9 cellular contexts compared by ENCODE assay signal in genomic region chr4:2259541-2260267, GRCh38. TPM values are rescaled to one million over a fixed set of nuclear protein-coding genes. Genes with fewer than 3 reads are reported as not detected.
DNase-seq lines count a peak whose midpoint lies in the region; ATAC-seq and TF ChIP-seq lines count a peak whose summit lies in the region.
"Had no signal": no experiment of that assay in that cellular context is flagged by ENCODE, and none has a peak within 500 bp of the region (broad histone marks: within the 10 kb centered on the region; RNA-seq: fewer than 3 reads in every experiment).

No MANE protein-coding gene starts in this region.

- no peaks in the 10 kb centered on the region for H4K20me1 ChIP-seq in GM23248 (ENCODE audit: insufficient read depth)

- no peaks in the 10 kb centered on the region for H3K27me3 Mint-ChIP-seq in activated T-helper 2 cell treated with anti-CD3 and anti-CD28 coated beads, Interferon-gamma antibody, Interleukin-2, Interleukin-4, amounts not matched to agents 10 μg/mL and 5 μg/mL and 100 μg/mL, durations not matched to agents 14 hours and 24 hours and 36 hours (ENCODE audit: low read depth)

- ATAC-seq in left cardiac atrium, result no peak
- ATAC-seq in psoas muscle, result no peak
- no peak for ATAC-seq in GM21526 (IDR thresholded peaks at IDR 0.05; ENCODE audit: low FRiP score, unreplicated experiment)
- no peak for ATAC-seq in GM19455 (IDR thresholded peaks at IDR 0.05; ENCODE audit: unreplicated experiment)

- no peak overlapping the region for H2AFZ ChIP-seq in GM23248

- H3K36me3 Mint-ChIP-seq in activated T-helper 2 cell treated with anti-CD3 and anti-CD28 coated beads, Interferon-gamma antibody, Interleukin-2, Interleukin-4, amounts not matched to agents 10 μg/mL and 5 μg/mL and 100 μg/mL, durations not matched to agents 14 hours and 24 hours and 36 hours (ENCODE audit: low read depth), result no peaks in the 10 kb centered on the region

- H3K4me1 ChIP-seq in GM23248 (ENCODE audit: insufficient read depth) (0 out of 2 replicates have a peak, but pooled peaks cover 8% of the 10 kb centered on the region), psoas muscle (peaks cover 63% of the 10 kb centered on the region)

- peak overlapping the region; percentile 99 for H3K9ac ChIP-seq in GM23248

- H3K9me2 ChIP-seq in GM23248 (ENCODE audit: insufficient read depth), result no peaks in the 10 kb centered on the region

- no peaks in the 10 kb centered on the region for H3F3A ChIP-seq in GM23248 (ENCODE audit: insufficient read depth)

- H3K27ac Mint-ChIP-seq in activated T-helper 2 cell treated with anti-CD3 and anti-CD28 coated beads, Interferon-gamma antibody, Interleukin-2, Interleukin-4, amounts not matched to agents 10 μg/mL and 5 μg/mL and 100 μg/mL, durations not matched to agents 14 hours and 24 hours and 36 hours, result no peak overlapping the region

- 68 to 78% methylated on average over 9 to 14 of the region's 14 CpGs for WGBS in GM23248 (ENCODE audit: low coverage in 1 of 2, low lambda C conversion rate in 2 of 2, missing lambda C conversion rate in 2 of 2), 2 experiments
- WGBS in psoas muscle, 3 donors, result 66 to 80% (median 71%) methylated on average over 12 to 14 of the region's 14 CpGs

- intact Hi-C loops in activated T-helper 2 cell treated with anti-CD3 and anti-CD28 coated beads, Interferon-gamma antibody, Interleukin-2, Interleukin-4, amounts not matched to agents 10 μg/mL and 5 μg/mL and 100 μg/mL, durations not matched to agents 14 hours and 24 hours and 36 hours (cut with micrococcal nuclease), result loop anchor here (5.0 kb wide), 2 partner anchors 678 to 1033 kb away; partner anchors contain the start of gene RGS12
- intact Hi-C loops in left cardiac atrium (cut with DNase I) (loop anchor here in 1 of 2 donors (10.0 kb wide), 1 partner anchor 155 kb away; the partner anchor contains the start of genes CFAP99 and ZFYVE28), psoas muscle (cut with DNase I) (loop anchor here in 1 of 2 donors (2.0 kb wide), 1 partner anchor 17 kb away; the partner anchor contains the start of genes HAUS3 and POLN)

- H3K9me3 ChIP-seq in GM23248 (ENCODE audit: low read depth) (no peaks in the 10 kb centered on the region), psoas muscle (no peaks in the 10 kb centered on the region)

- H3K4me3 ChIP-seq in GM23248, result peak overlapping the region; percentile 99
- peak overlapping the region; percentile 99 for H3K4me3 ChIP-seq in psoas muscle

- H3K79me2 ChIP-seq in GM23248 (ENCODE audit: insufficient read depth), result peaks cover 61% of the 10 kb centered on the region

- peak overlapping the region; percentile 21 for H3K4me3 Mint-ChIP-seq in activated T-helper 2 cell treated with anti-CD3 and anti-CD28 coated beads, Interferon-gamma antibody, Interleukin-2, Interleukin-4, amounts not matched to agents 10 μg/mL and 5 μg/mL and 100 μg/mL, durations not matched to agents 14 hours and 24 hours and 36 hours (ENCODE audit: low read depth)

- H3K27ac ChIP-seq in GM23248 (no peak overlapping the region), psoas muscle (peak overlapping the region; percentile 94)

- peak overlapping the region; percentile 89 for H3K4me2 ChIP-seq in GM23248 (ENCODE audit: unreplicated experiment)

- DNase-seq in GM23248 (no peak), left cardiac atrium (peak; percentile 18), psoas muscle (peak; percentile 12 to 41), GM19238 (ENCODE audit: insufficient read length, low spot score) (no peak), glomerular visceral epithelial cell (ENCODE audit: extremely low spot score) (no peak)
- DNase-seq in activated T-helper 2 cell treated with anti-CD3 and anti-CD28 coated beads, Interferon-gamma antibody, Interleukin-2, Interleukin-4, amounts not matched to agents 10 μg/mL and 5 μg/mL and 100 μg/mL, durations not matched to agents 14 hours and 24 hours and 36 hours (ENCODE audit: low spot score), result no peak
- DNase-seq: NCI-H524 had no signal

- H3K4me1 Mint-ChIP-seq in activated T-helper 2 cell treated with anti-CD3 and anti-CD28 coated beads, Interferon-gamma antibody, Interleukin-2, Interleukin-4, amounts not matched to agents 10 μg/mL and 5 μg/mL and 100 μg/mL, durations not matched to agents 14 hours and 24 hours and 36 hours (ENCODE audit: low read depth), result no peaks in the 10 kb centered on the region

- no peaks in the 10 kb centered on the region for H3K36me3 ChIP-seq in GM23248 (ENCODE audit: low read depth)
- H3K36me3 ChIP-seq in psoas muscle (ENCODE audit: insufficient read depth in 1 of 2, low read depth in 1 of 2), result peaks cover 0 to 32% of the 10 kb centered on the region in 2 donors

- no peaks in the 10 kb centered on the region for H3K27me3 ChIP-seq in GM23248 (replicated peaks; ENCODE audit: insufficient read depth)
- H3K27me3 ChIP-seq in psoas muscle (ENCODE audit: insufficient read depth in 3 of 3, low read length in 2 of 3), result no peaks in the 10 kb centered on the region

- no peaks in the 10 kb centered on the region for H3K9me3 Mint-ChIP-seq in activated T-helper 2 cell treated with anti-CD3 and anti-CD28 coated beads, Interferon-gamma antibody, Interleukin-2, Interleukin-4, amounts not matched to agents 10 μg/mL and 5 μg/mL and 100 μg/mL, durations not matched to agents 14 hours and 24 hours and 36 hours

- TF ChIP-seq CTCF in psoas muscle (IDR thresholded peaks at IDR 0.05), result no peak

- in situ Hi-C loops in GM23248 (cut with MboI), result no loop called here

RNA-seq across cellular contexts. Expression of gene MXD4, which starts 2.2 kb away (rescaled TPM):
- total RNA-seq in GM23248 (2014; rRNA removed; shearing (Covaris generic)), result 70.1 and 70.5 TPM in 2 replicates
- 30.9 and 50.6 TPM in 2 replicates for polyA plus RNA-seq in GM23248 (2016; fragmentation: Nextera tagmentation; extraction: Ambion mirVana)
- total RNA-seq in activated T-helper 2 cell treated with anti-CD3 and anti-CD28 coated beads, Interferon-gamma antibody, Interleukin-2, Interleukin-4, amounts not matched to agents 10 μg/mL and 5 μg/mL and 100 μg/mL, durations not matched to agents 14 hours and 24 hours and 36 hours, result 7.9 and 8.9 TPM in 2 replicates
- total RNA-seq in left cardiac atrium, result 10 to 100 TPM; 27.7 to 46.9 TPM
- 10 to 100 TPM; 18.8 to 36.7 (median 35.3) TPM for total RNA-seq in psoas muscle
- 10 to 100 TPM; 15.4 to 29.9 (median 23.3) TPM for polyA plus RNA-seq in psoas muscle

RNA-seq across cellular contexts. Expression of gene HAUS3, which starts 17.8 kb away (rescaled TPM):
- 10.2 and 14.9 TPM in 2 replicates for total RNA-seq in GM23248 (2014; rRNA removed; shearing (Covaris generic))
- polyA plus RNA-seq in GM23248 (2016; fragmentation: Nextera tagmentation; extraction: Ambion mirVana), result 11.6 and 13.8 TPM in 2 replicates
- 17.1 and 18.6 TPM in 2 replicates for total RNA-seq in activated T-helper 2 cell treated with anti-CD3 and anti-CD28 coated beads, Interferon-gamma antibody, Interleukin-2, Interleukin-4, amounts not matched to agents 10 μg/mL and 5 μg/mL and 100 μg/mL, durations not matched to agents 14 hours and 24 hours and 36 hours
- total RNA-seq in left cardiac atrium, result 1 to 10 TPM; 6.7 to 7.3 TPM
- total RNA-seq in psoas muscle, result 1 to 10 TPM; 4.2 to 7.4 (median 5.1) TPM
- polyA plus RNA-seq in psoas muscle, result 10 to 100 TPM in 1 of 3 donors, 1 to 10 TPM in 2; 5.3 to 16.1 (median 5.8) TPM

RNA-seq across cellular contexts. Expression of gene POLN, which starts 17.8 kb away (rescaled TPM):
- total RNA-seq in GM23248 (2014; rRNA removed; shearing (Covaris generic)), result 1.8 and 3.9 TPM in 2 replicates
- polyA plus RNA-seq in GM23248 (2016; fragmentation: Nextera tagmentation; extraction: Ambion mirVana) (0.91 and 1.6 TPM in 2 replicates), psoas muscle (under 1 TPM; 0.44 to 0.95 (median 0.80) TPM)
- total RNA-seq in activated T-helper 2 cell treated with anti-CD3 and anti-CD28 coated beads, Interferon-gamma antibody, Interleukin-2, Interleukin-4, amounts not matched to agents 10 μg/mL and 5 μg/mL and 100 μg/mL, durations not matched to agents 14 hours and 24 hours and 36 hours, result 1.3 and 1.4 TPM in 2 replicates
- total RNA-seq in left cardiac atrium (1 to 10 TPM; 2.4 to 6.3 TPM), psoas muscle (1 to 10 TPM in 3 of 4 donors, under 1 TPM in 1; 0.84 to 3.0 (median 1.8) TPM)

Comparison
In these comparisons a context has a peak if more than half of its experiments do, and no peak if none do; other contexts are left out.
1. DNase-seq: peak in left cardiac atrium (single experiment) and psoas muscle (2 of 2); none in GM23248 (single experiment), activated T-helper 2 cell treated with anti-CD3 and anti-CD28 coated beads, Interferon-gamma antibody, Interleukin-2, Interleukin-4, amounts not matched to agents 10 μg/mL and 5 μg/mL and 100 μg/mL, durations not matched to agents 14 hours and 24 hours and 36 hours (single experiment), GM19238 (single experiment) and glomerular visceral epithelial cell (single experiment).